1 cellular context compared by ENCODE assay signal in the genomic region with DNA sequence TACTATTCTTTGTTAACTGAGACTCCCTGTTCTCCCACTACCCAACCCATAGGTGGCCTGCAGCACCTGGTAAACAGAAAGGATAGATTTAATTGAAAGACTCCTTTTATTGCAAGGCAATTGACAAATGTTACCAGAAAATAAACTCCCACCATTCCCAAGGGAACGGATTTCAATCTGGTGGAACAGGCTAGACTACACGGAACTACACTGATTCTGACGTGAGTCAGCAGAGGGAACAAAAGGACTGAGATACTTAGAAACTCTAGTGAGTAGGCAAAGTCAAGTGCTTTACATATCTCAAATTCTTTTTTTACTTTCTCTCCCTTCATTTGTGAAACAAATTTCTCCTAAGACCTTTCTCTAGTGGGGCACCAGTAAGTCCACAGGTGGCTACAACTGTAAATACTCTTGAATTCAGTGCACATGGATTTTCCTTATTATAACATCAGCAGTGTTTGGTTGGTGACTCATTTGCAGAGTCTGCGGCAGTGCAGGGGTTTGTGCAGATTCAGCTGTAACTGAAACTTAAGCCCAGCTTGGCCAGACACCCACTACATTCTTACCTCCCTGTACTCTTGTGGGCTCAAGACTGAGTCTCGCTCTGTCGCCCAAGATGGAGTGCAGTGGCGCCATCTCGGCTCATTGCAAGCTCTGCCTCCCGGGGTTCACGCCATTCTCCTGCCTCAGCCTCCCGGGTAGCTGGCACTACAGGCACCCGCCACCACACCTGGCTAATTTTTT.
A peak's percentile ranks its signal among the peaks of the same experiment; 100 is the strongest.
TF ChIP-seq lines count a peak whose summit lies in the region.

No MANE protein-coding gene starts in this region.

TF ChIP-seq in HepG2, 621 proteins besides CTCF, POLR2A, EP300 and RAD21 (continued from another document):
- TF ChIP-seq, protein P1, sequence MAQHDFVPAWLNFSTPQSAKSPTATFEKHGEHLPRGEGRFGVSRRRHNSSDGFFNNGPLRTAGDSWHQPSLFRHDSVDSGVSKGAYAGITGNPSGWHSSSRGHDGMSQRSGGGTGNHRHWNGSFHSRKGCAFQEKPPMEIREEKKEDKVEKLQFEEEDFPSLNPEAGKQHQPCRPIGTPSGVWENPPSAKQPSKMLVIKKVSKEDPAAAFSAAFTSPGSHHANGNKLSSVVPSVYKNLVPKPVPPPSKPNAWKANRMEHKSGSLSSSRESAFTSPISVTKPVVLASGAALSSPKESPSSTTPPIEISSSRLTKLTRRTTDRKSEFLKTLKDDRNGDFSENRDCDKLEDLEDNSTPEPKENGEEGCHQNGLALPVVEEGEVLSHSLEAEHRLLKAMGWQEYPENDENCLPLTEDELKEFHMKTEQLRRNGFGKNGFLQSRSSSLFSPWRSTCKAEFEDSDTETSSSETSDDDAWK (CRISPR knock-in tag; IDR thresholded peaks at IDR 0.05): no peak
- TF ChIP-seq FOSL2 (CRISPR knock-in tag; IDR thresholded peaks at IDR 0.05) (peak; percentile 72), ZNF7 (CRISPR knock-in tag; IDR thresholded peaks at IDR 0.05) (no peak)
